Comparison of ENCODE assay signal across 32 cellular contexts in genomic region chr10:79910344-79910743, GRCh38. TPM values are rescaled to one million over a fixed set of nuclear protein-coding genes. Genes with fewer than 3 reads are reported as not detected.
A peak's percentile ranks its signal among the peaks of the same experiment; 100 is the strongest.
DNase-seq lines count a peak whose midpoint lies in the region; ATAC-seq, FAIRE-seq and TF ChIP-seq lines count a peak whose summit lies in the region.
"Had no signal": no experiment of that assay in that cellular context is flagged by ENCODE, and none has a peak within 500 bp of the region (broad histone marks: within the 10 kb centered on the region; RNA-seq: fewer than 3 reads in every experiment).

No MANE protein-coding gene starts in this region.

- RAD21 ChIA-PET in GM12878 (lab: Charles Lee; ENCODE audit: unreplicated experiment) = interaction anchor here (0.6 kb wide), 1 partner anchor 1695 kb away, joined by 3 read pairs; no protein-coding TSS in a partner anchor

- no peak overlapping the region for H3K4me3 Mint-ChIP-seq in neural progenitor cell
- H3K4me3 Mint-ChIP-seq: activated CD8-positive, alpha-beta memory T cell treated with anti-CD3 and anti-CD28 coated beads, Interleukin-2, amount 10 ng/mL, durations not matched to agents 7 days and 5 days; brain; CD4-positive, alpha-beta memory T cell; GM23338; HFFc6; natural killer cell treated with Interleukin-12 subunit alpha and Interleukin-12 subunit beta and Interleukin-15 and Interleukin-18, amount 100 ng/mL, for 72 hours had no signal

- H3K9me3 ChIP-seq in heart right ventricle (peaks cover 0 to 3% (median 0%) of the 10 kb centered on the region in 11 donors), GM12878 (replicated peaks; ENCODE audit: control insufficient read depth, insufficient read depth, low read length) (no peaks in the 10 kb centered on the region), pancreas (no peaks in the 10 kb centered on the region), neural progenitor cell (ENCODE audit: low read depth) (no peaks in the 10 kb centered on the region)
- H3K9me3 ChIP-seq: spleen had no signal

- H4K20me1 ChIP-seq in GM12878 (ENCODE audit: control insufficient read depth, insufficient read depth) = no peaks in the 10 kb centered on the region
- H4K20me1 ChIP-seq in neural progenitor cell (ENCODE audit: low read depth) = no peaks in the 10 kb centered on the region

- no peak overlapping the region for H2AFZ ChIP-seq in GM12878 (ENCODE audit: control insufficient read depth, low read depth, low read length)
- no peak overlapping the region for H2AFZ ChIP-seq in neural progenitor cell (replicated peaks)
- H2AFZ ChIP-seq: GM23338 had no signal

- H3K4me1 ChIP-seq in heart right ventricle = peaks cover 0 to 33% (median 4%) of the 10 kb centered on the region in 9 donors
- H3K4me1 ChIP-seq in GM12878 (ENCODE audit: control insufficient read depth, insufficient read depth, low read length) = no peaks in the 10 kb centered on the region
- H3K4me1 ChIP-seq in pancreas = no peaks in the 10 kb centered on the region
- no peaks in the 10 kb centered on the region for H3K4me1 ChIP-seq in neural progenitor cell

- no peak for DNase-seq in heart right ventricle
- DNase-seq in Right ventricle myocardium inferior (ENCODE audit: missing footprints) = no peak
- DNase-seq in GM12878 (ENCODE audit: low read depth, low spot score) = no peak
- no peak for DNase-seq in pancreas
- DNase-seq in neural progenitor cell (ENCODE audit: low spot score) = no peak
- DNase-seq in DMS 273 (lab: John Stamatoyannopoulos, UW; ENCODE audit: unreplicated experiment) = no peak
- DNase-seq: activated CD4-positive, alpha-beta T cell treated with anti-CD3 and anti-CD28 coated beads, Interleukin-2, amount 50 U/mL, for 1 hour; activated CD8-positive, alpha-beta memory T cell treated with anti-CD3 and anti-CD28 coated beads, Interleukin-2, amount 10 ng/mL, durations not matched to agents 7 days and 5 days; activated naive CD4-positive, alpha-beta T cell treated with Interleukin-2 at 50 U/mL for 16 hours; AML-193; CD4-positive, alpha-beta memory T cell; DMS 273 treated with DMSO at 0.1 percent for 48 hours; HFFc6; NCI-H187; NCI-H524; spleen; SW 1271; T-helper 9 cell; trophoblast cell had no signal

- ATAC-seq in heart right ventricle (peak in 4 of 8 donors; percentile 66 to 73 (median 69)), Right ventricle myocardium inferior (no peak), HG03103 (IDR thresholded peaks at IDR 0.05; ENCODE audit: low read depth, unreplicated experiment) (peak; percentile 70), GM12878 (peak; percentile 62), pancreas (peak; percentile 78 to 94 (median 92)), HG03280 (IDR thresholded peaks at IDR 0.05; ENCODE audit: unreplicated experiment) (no peak)
- ATAC-seq: activated CD8-positive, alpha-beta memory T cell treated with anti-CD3 and anti-CD28 coated beads, Interleukin-2, amount 10 ng/mL, durations not matched to agents 7 days and 5 days; GM23338; natural killer cell treated with Interleukin-12 subunit alpha and Interleukin-12 subunit beta and Interleukin-15 and Interleukin-18, amount 100 ng/mL, for 72 hours; Panc1 had no signal

- H3F3A ChIP-seq in neural progenitor cell (ENCODE audit: low read depth) = no peaks in the 10 kb centered on the region

- H3K79me2 ChIP-seq in GM12878 (ENCODE audit: control insufficient read depth, insufficient read depth, low read length) (no peaks in the 10 kb centered on the region), neural progenitor cell (ENCODE audit: low read depth) (no peaks in the 10 kb centered on the region)

- H3K27ac ChIP-seq in heart right ventricle (peak overlapping the region in 8 of 10 donors; percentile 7 to 79 (median 52)), GM12878 (ENCODE audit: control insufficient read depth, insufficient read depth) (no peak overlapping the region), pancreas (peak overlapping the region in 2 of 4 donors; percentile 42 to 53), neural progenitor cell (no peak overlapping the region)
- H3K27ac ChIP-seq: HL-60, spleen had no signal

- H3K36me3 ChIP-seq in heart right ventricle = peaks cover 0 to 20% (median 0%) of the 10 kb centered on the region in 9 donors
- H3K36me3 ChIP-seq in GM12878 (ENCODE audit: control insufficient read depth in 2 of 2, insufficient read depth in 2 of 2, low read length in 1 of 2) = no peaks in the 10 kb centered on the region
- no peaks in the 10 kb centered on the region for H3K36me3 ChIP-seq in pancreas
- no peaks in the 10 kb centered on the region for H3K36me3 ChIP-seq in neural progenitor cell
- H3K36me3 ChIP-seq: spleen had no signal

- H3K4me1 Mint-ChIP-seq in neural progenitor cell = peaks cover 1% of the 10 kb centered on the region
- H3K4me1 Mint-ChIP-seq: GM23338 had no signal

- no TSS peak for BruUV-seq in GM12878 (replicated peaks; lab: Mats Ljungman, UMichigan)

- CTCF ChIA-PET in GM12878 (lab: Yijun Ruan, JAX) = interaction anchor here (1.0 to 1.3 kb wide), 2 partner anchors 134 to 137 kb away, joined by 3 read pairs; no protein-coding TSS in a partner anchor

- H3K4me3 ChIP-seq in heart right ventricle = peak overlapping the region in 6 of 10 donors; percentile 12 to 36 (median 22)
- H3K4me3 ChIP-seq in GM12878 = no peak overlapping the region
- H3K4me3 ChIP-seq in pancreas = peak overlapping the region in 2 of 4 donors; percentile 8 to 25
- H3K4me3 ChIP-seq in neural progenitor cell = no peak overlapping the region
- H3K4me3 ChIP-seq: GM23338, lung, spleen had no signal

- SMC1A ChIA-PET in GM12878 (lab: Charles Lee; ENCODE audit: uncharacterized antibody, unreplicated experiment) = no interaction called here

- H3K27ac Mint-ChIP-seq in neural progenitor cell = no peak overlapping the region
- H3K27ac Mint-ChIP-seq: activated CD8-positive, alpha-beta memory T cell treated with anti-CD3 and anti-CD28 coated beads, Interleukin-2, amount 10 ng/mL, durations not matched to agents 7 days and 5 days; brain; GM23338; HFFc6; natural killer cell treated with Interleukin-12 subunit alpha and Interleukin-12 subunit beta and Interleukin-15 and Interleukin-18, amount 100 ng/mL, for 72 hours had no signal

- peaks cover 0 to 7% (median 0%) of the 10 kb centered on the region in 7 donors for H3K27me3 ChIP-seq in heart right ventricle
- H3K27me3 ChIP-seq in GM12878 (replicated peaks in 1 of 2; ENCODE audit: control insufficient read depth in 2 of 2, insufficient read depth in 2 of 2, low read length in 1 of 2) = no peaks in the 10 kb centered on the region
- H3K27me3 ChIP-seq in pancreas = no peaks in the 10 kb centered on the region
- peaks cover 8% of the 10 kb centered on the region for H3K27me3 ChIP-seq in neural progenitor cell

- WGBS in heart right ventricle, 2 donors = 72 to 78% methylated on average over 3 of the region's 3 CpGs
- WGBS in GM12878 (ENCODE audit: insufficient coverage, insufficient replicate concordance, low lambda C conversion rate, missing lambda C conversion rate) = 2% methylated on average over 3 of the region's 3 CpGs
- 39 to 49% methylated on average over 3 of the region's 3 CpGs for WGBS in pancreas, 2 donors

- intact Hi-C loops in heart right ventricle (cut with DNase I) = no loop called here
- intact Hi-C loops in Right ventricle myocardium inferior (cut with DNase I) = no loop called here
- intact Hi-C loops in GM12878 (cut with micrococcal nuclease; ENCODE audit: unreplicated experiment) = no loop called here
- intact Hi-C loops in pancreas (cut with DNase I) = no loop called here

- in situ Hi-C loops in GM12878 (cut with MboI) = no loop called here

- no peak for TF ChIP-seq RAD21 in GM12878 (IDR thresholded peaks at IDR 0.05; ENCODE audit: insufficient read depth, low read depth, low read length)

- peaks cover 3% of the 10 kb centered on the region for H3K36me3 Mint-ChIP-seq in neural progenitor cell
- H3K36me3 Mint-ChIP-seq: activated CD8-positive, alpha-beta memory T cell treated with anti-CD3 and anti-CD28 coated beads, Interleukin-2, amount 10 ng/mL, durations not matched to agents 7 days and 5 days; CD4-positive, alpha-beta memory T cell; natural killer cell treated with Interleukin-12 subunit alpha and Interleukin-12 subunit beta and Interleukin-15 and Interleukin-18, amount 100 ng/mL, for 72 hours had no signal

- no peak for TF ChIP-seq EP300 in GM12878 (IDR thresholded peaks at IDR 0.05; ENCODE audit: borderline replicate concordance in 1 of 2, control insufficient read depth in 1 of 2, low read depth in 2 of 2, low read length in 2 of 2)

- H3K9ac ChIP-seq in GM12878 (ENCODE audit: control insufficient read depth, insufficient read depth, low read length) (no peak overlapping the region), neural progenitor cell (no peak overlapping the region)

- H3K9me3 Mint-ChIP-seq in neural progenitor cell = no peaks in the 10 kb centered on the region
- H3K9me3 Mint-ChIP-seq: brain; CD4-positive, alpha-beta memory T cell; GM23338; HFFc6; natural killer cell treated with Interleukin-12 subunit alpha and Interleukin-12 subunit beta and Interleukin-15 and Interleukin-18, amount 100 ng/mL, for 72 hours had no signal

- no peaks in the 10 kb centered on the region for H3K27me3 Mint-ChIP-seq in neural progenitor cell (ENCODE audit: insufficient read depth, low read depth)

- FAIRE-seq in GM12878 (lab: Jason Lieb, UNC) (no peak), pancreas (lab: Jason Lieb, UNC) (no peak)
- FAIRE-seq: A204.1, endothelial cell of umbilical vein had no signal

- H3K4me2 ChIP-seq in GM12878 (ENCODE audit: control insufficient read depth, insufficient read depth) (0 out of 2 replicates have a peak overlapping the region, but pooled peaks have one; percentile 2), neural progenitor cell (no peak overlapping the region)
- H3K4me2 ChIP-seq: GM23338 had no signal

- no peak for TF ChIP-seq CTCF in heart right ventricle (IDR thresholded peaks at IDR 0.05)
- TF ChIP-seq CTCF in GM12878 (IDR thresholded peaks at IDR 0.05 in 2 of 3, conservative IDR thresholded peaks at IDR 0.05 in 1 of 3; ENCODE audit: control insufficient read depth in 2 of 3, extremely low read depth in 1 of 3, insufficient read depth in 1 of 3, low read depth in 3 of 3, low read length in 3 of 3) = no peak
- TF ChIP-seq CTCF in pancreas (IDR thresholded peaks at IDR 0.05) = no peak
- TF ChIP-seq CTCF in neural progenitor cell (IDR thresholded peaks at IDR 0.05) = no peak

- no peak for TF ChIP-seq POLR2A in GM12878 (IDR thresholded peaks at IDR 0.05; ENCODE audit: low read depth, low read length)

- POLR2A ChIA-PET in GM12878 (lab: Charles Lee) = no interaction called here

RNA-seq across cellular contexts. Expression of gene SFTPD, which starts 38.6 kb away (rescaled TPM):
- total RNA-seq in heart right ventricle (1 to 10 TPM in 4 of 10 donors, under 1 TPM in 6; 0.29 to 2.2 (median 0.87) TPM), Right ventricle myocardium inferior (0.43 TPM), GM12878 (2014; rRNA removed) (not detected in 2 replicates), GM12878 (2014; rRNA removed; fragmentation: Illumina TruSeq; extraction: Trizol) (not detected in 2 replicates), GM12878 (2021) (0.24 and 0.31 TPM in 2 replicates), pancreas (1 to 10 TPM; 1.5 to 3.2 (median 2.1) TPM), neural progenitor cell (ENCODE audit: low replicate concordance) (0.09 TPM in 1 of 2 replicates, not detected in the other)
- polyA plus RNA-seq in heart right ventricle (under 1 TPM in 1 of 2 donors, not detected in 1; 0.22 TPM), GM12878 (2011; rRNA removed) (not detected in 2 replicates), GM12878 (2014; fragmentation: Illumina TruSeq; extraction: Trizol) (not detected in 2 replicates), GM12878 (2014; fragmentation: Nextera tagmentation; extraction: Ambion mirVana) (not detected), GM12878 (2014; rRNA removed) (not detected in 2 replicates), GM12878 (2016; fragmentation: Nextera tagmentation; extraction: Ambion mirVana) (not detected), pancreas (1 to 10 TPM; 1.7 to 5.9 TPM)
- total RNA-seq in GM12878 (2013; cell fraction: nucleolus; rRNA removed) = not detected in 2 replicates
- polyA plus RNA-seq in GM12878 (2011; ENCODE audit: low read depth) = not detected
- polyA plus RNA-seq in GM12878 (2011; cell fraction: cytosol; rRNA removed) = not detected in 2 replicates
- polyA plus RNA-seq in GM12878 (2011; cell fraction: nucleus; rRNA removed) = not detected in 2 replicates
- not detected in 2 replicates for polyA plus RNA-seq in GM12878 (2012)
- not detected in 2 replicates for polyA minus RNA-seq in GM12878 (2011; rRNA and poly(A)+ RNA removed)
- not detected in 2 replicates for polyA minus RNA-seq in GM12878 (2011; cell fraction: cytosol; rRNA and poly(A)+ RNA removed)
- not detected in 2 replicates for polyA minus RNA-seq in GM12878 (2011; cell fraction: nucleus; rRNA and poly(A)+ RNA removed)
- total RNA-seq: activated CD8-positive, alpha-beta memory T cell treated with anti-CD3 and anti-CD28 coated beads, Interleukin-2, amount 10 ng/mL, durations not matched to agents 7 days and 5 days; CD4-positive, alpha-beta memory T cell; endothelial cell of umbilical vein; glomerular endothelial cell; GM23338; HFFc6; LHCN-M2; mononuclear cell; natural killer cell treated with Interleukin-12 subunit alpha and Interleukin-12 subunit beta and Interleukin-15 and Interleukin-18, amount 100 ng/mL, for 72 hours; spleen had no signal
- polyA plus RNA-seq: CD4-positive, alpha-beta memory T cell; endothelial cell of umbilical vein; GM23338 had no signal

Comparison
In these comparisons a context has a peak if more than half of its experiments do, and no peak if none do; other contexts are left out.
1. ATAC-seq: peak in HG03103 (single experiment), GM12878 (single experiment) and pancreas (4 of 4); none in Right ventricle myocardium inferior (single experiment) and HG03280 (single experiment).
2. H3K27ac ChIP-seq: peak in heart right ventricle (8 of 10); none in GM12878 (single experiment) and neural progenitor cell (single experiment).
3. H3K4me3 ChIP-seq: peak in heart right ventricle (6 of 10); none in GM12878 (single experiment) and neural progenitor cell (single experiment).